Comparison of ENCODE assay signal across 9 cellular contexts in the genomic region with DNA sequence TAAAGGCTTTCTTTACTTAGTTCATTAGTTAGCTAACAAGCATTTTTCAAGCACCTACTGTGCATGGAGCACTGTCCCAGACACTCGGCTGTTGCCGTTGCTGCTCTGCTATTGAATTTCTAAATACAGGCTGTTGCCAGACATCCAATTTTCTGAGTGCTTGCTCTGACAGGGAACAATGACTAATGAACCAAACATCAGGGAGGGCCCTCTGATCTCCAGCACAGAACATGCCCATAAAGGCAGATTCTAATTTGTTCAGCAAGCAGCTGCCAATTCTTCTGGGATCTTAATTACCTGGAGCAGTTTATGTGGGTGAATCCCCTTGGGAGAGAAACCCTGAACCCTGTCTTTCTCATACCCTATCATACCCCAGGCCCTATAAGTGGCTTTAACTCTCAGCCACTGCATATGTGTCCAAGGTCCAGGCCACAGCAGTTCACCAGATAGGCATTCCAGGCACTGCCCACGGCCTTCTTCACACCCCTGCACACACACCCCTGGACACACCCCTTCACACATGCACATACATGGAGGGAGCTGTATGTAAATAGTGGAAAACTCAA. TPM values are rescaled to one million over a fixed set of nuclear protein-coding genes. Genes with fewer than 3 reads are reported as not detected.
DNase-seq lines count a peak whose midpoint lies in the region; ATAC-seq and TF ChIP-seq lines count a peak whose summit lies in the region.
"Had no signal": no experiment of that assay in that cellular context is flagged by ENCODE, and none has a peak within 500 bp of the region (broad histone marks: within the 10 kb centered on the region; RNA-seq: fewer than 3 reads in every experiment).

No MANE protein-coding gene starts in this region.

- H3K27me3 Mint-ChIP-seq in nephron progenitor cell (ENCODE audit: low read depth, poor library complexity) (peaks cover 9% of the 10 kb centered on the region), WTC11 (ENCODE audit: low read depth) (no peaks in the 10 kb centered on the region; the same call in none of the 2 replicates)

- POLR2A ChIA-PET in WTC11 (lab: Charles Lee), result no interaction called here

- H3K14ac ChIP-seq in trophoblast cell (ENCODE audit: low read length), result no peak overlapping the region

- H3K4me1 ChIP-seq in esophagus squamous epithelium (peaks cover 13 to 72% (median 29%) of the 10 kb centered on the region in 3 donors), trophoblast cell (ENCODE audit: control insufficient read depth in 1 of 2, insufficient read depth in 2 of 2, low read length in 2 of 2) (peaks cover 2 to 7% of the 10 kb centered on the region in 2 experiments)

- H3K4me3 Mint-ChIP-seq in nephron progenitor cell (no peak overlapping the region), WTC11 (no peak overlapping the region)

- no peak overlapping the region for H4K91ac ChIP-seq in trophoblast cell (ENCODE audit: low read depth, low read length)

- H3K27me3 ChIP-seq in esophagus squamous epithelium, result no peaks in the 10 kb centered on the region
- H3K27me3 ChIP-seq in trophoblast cell (ENCODE audit: insufficient read depth, low read length), result no peaks in the 10 kb centered on the region

- H3K9me3 Mint-ChIP-seq in nephron progenitor cell (peaks cover 19% of the 10 kb centered on the region), WTC11 (no peaks in the 10 kb centered on the region)

- H4K8ac ChIP-seq in trophoblast cell (ENCODE audit: low read depth, low read length), result no peak overlapping the region

- H3K23ac ChIP-seq in trophoblast cell (ENCODE audit: low read length), result no peak overlapping the region

- H3K4me1 Mint-ChIP-seq in nephron progenitor cell (peaks cover 49% of the 10 kb centered on the region), WTC11 (peaks cover 34% of the 10 kb centered on the region)

- H3K27ac Mint-ChIP-seq in nephron progenitor cell (no peak overlapping the region), WTC11 (no peak overlapping the region)

- H3K9ac ChIP-seq in trophoblast cell (ENCODE audit: low read length), result no peak overlapping the region

- H3K36me3 ChIP-seq in esophagus squamous epithelium (no peaks in the 10 kb centered on the region), trophoblast cell (ENCODE audit: control insufficient read depth in 1 of 2, insufficient read depth in 2 of 2, low read length in 2 of 2) (no peaks in the 10 kb centered on the region)

- H3K9me3 ChIP-seq in esophagus squamous epithelium (no peaks in the 10 kb centered on the region), trophoblast cell (ENCODE audit: insufficient read depth, low read depth, low read length) (no peaks in the 10 kb centered on the region)

- no peak overlapping the region for H2BK12ac ChIP-seq in trophoblast cell (ENCODE audit: low read length)

- no peak overlapping the region for H2AFZ ChIP-seq in trophoblast cell (ENCODE audit: insufficient read depth, low read length, poor library complexity)

- H3K36me3 Mint-ChIP-seq in nephron progenitor cell (ENCODE audit: low read depth) (no peaks in the 10 kb centered on the region), WTC11 (no peaks in the 10 kb centered on the region)

- H2BK120ac ChIP-seq in trophoblast cell (ENCODE audit: insufficient read depth, low read length, poor library complexity), result no peak overlapping the region

- H3K79me2 ChIP-seq in trophoblast cell (ENCODE audit: control insufficient read depth, insufficient read depth, low read length, poor library complexity), result no peaks in the 10 kb centered on the region

- DNase-seq in EH (ENCODE audit: low read depth) (peak; percentile 69), NCI-H2227 (lab: John Stamatoyannopoulos, UW; ENCODE audit: unreplicated experiment) (peak; percentile 28), esophagus squamous epithelium (lab: John Stamatoyannopoulos, UW) (no peak), trophoblast cell (peak in 1 of 2 donors; percentile 39), nephron progenitor cell (no peak), GM10266 (ENCODE audit: extremely low spot score) (no peak), CD1c-positive myeloid dendritic cell (ENCODE audit: extremely low spot score) (no peak), WTC11 (ENCODE audit: low spot score) (no peak)

- no peak for ATAC-seq in WTC11

- H3K18ac ChIP-seq in trophoblast cell (ENCODE audit: low read length), result no peak overlapping the region

- 0 to 51% methylated on average over 2 to 3 of the region's 3 CpGs for WGBS in esophagus squamous epithelium, 2 donors
- WGBS in trophoblast cell (ENCODE audit: extremely low coverage, insufficient coverage, insufficient read length), result no CpG with 5 or more reads among the region's 3 CpGs

- no peak overlapping the region for H4K12ac ChIP-seq in trophoblast cell (ENCODE audit: low read depth, low read length)

- CTCF ChIA-PET in WTC11 (lab: Charles Lee), result no interaction called here

- H2AK5ac ChIP-seq in trophoblast cell (ENCODE audit: low read length), result no peak overlapping the region

- TF ChIP-seq POLR2A in esophagus squamous epithelium (IDR thresholded peaks at IDR 0.05), result peak in 2 of 4 donors; percentile 19 to 28

- no peak overlapping the region for H3K4me3 ChIP-seq in esophagus squamous epithelium
- no peak overlapping the region for H3K4me3 ChIP-seq in trophoblast cell (ENCODE audit: low read depth, low read length)

- no peak overlapping the region for H2BK5ac ChIP-seq in trophoblast cell (ENCODE audit: low read depth, low read length, poor library complexity)

- no peak for TF ChIP-seq CTCF in esophagus squamous epithelium (IDR thresholded peaks at IDR 0.05)
- no peak for TF ChIP-seq CTCF in nephron progenitor cell (IDR thresholded peaks at IDR 0.05)
- no peak for TF ChIP-seq CTCF in GM10266 (IDR thresholded peaks at IDR 0.05; ENCODE audit: control insufficient read depth, insufficient read depth, low read depth, missing control alignments)
- no peak for TF ChIP-seq CTCF in WTC11 (IDR thresholded peaks at IDR 0.05)

- no peaks in the 10 kb centered on the region for H3K79me1 ChIP-seq in trophoblast cell (ENCODE audit: low read length)

- H3K4me2 ChIP-seq in trophoblast cell (ENCODE audit: low read length), result peak overlapping the region; percentile 34

- intact Hi-C loops in esophagus squamous epithelium (cut with DNase I), result no loop called here

- no peak overlapping the region for H3K4ac ChIP-seq in trophoblast cell (ENCODE audit: low read depth, low read length)

- H3K27ac ChIP-seq in esophagus squamous epithelium (peak overlapping the region; percentile 68 to 87 (median 82)), trophoblast cell (ENCODE audit: low read depth, low read length) (no peak overlapping the region)

TF ChIP-seq in WTC11, 78 proteins besides CTCF, POLR2A, EP300 and RAD21 (continues in another document):
- TF ChIP-seq CBFB (CRISPR knock-in tag; IDR thresholded peaks at IDR 0.05; ENCODE audit: low read depth) (no peak), RELA (CRISPR knock-in tag; IDR thresholded peaks at IDR 0.05; ENCODE audit: borderline replicate concordance) (no peak), EMX1 (CRISPR knock-in tag; IDR thresholded peaks at IDR 0.05) (no peak), HMGXB4 (CRISPR knock-in tag; IDR thresholded peaks at IDR 0.05) (no peak)
- TF ChIP-seq, protein P1, sequence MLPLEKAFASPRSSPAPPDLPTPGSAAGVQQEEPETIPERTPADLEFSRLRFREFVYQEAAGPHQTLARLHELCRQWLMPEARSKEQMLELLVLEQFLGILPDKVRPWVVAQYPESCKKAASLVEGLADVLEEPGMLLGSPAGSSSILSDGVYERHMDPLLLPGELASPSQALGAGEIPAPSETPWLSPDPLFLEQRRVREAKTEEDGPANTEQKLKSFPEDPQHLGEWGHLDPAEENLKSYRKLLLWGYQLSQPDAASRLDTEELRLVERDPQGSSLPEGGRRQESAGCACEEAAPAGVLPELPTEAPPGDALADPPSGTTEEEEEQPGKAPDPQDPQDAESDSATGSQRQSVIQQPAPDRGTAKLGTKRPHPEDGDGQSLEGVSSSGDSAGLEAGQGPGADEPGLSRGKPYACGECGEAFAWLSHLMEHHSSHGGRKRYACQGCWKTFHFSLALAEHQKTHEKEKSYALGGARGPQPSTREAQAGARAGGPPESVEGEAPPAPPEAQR (CRISPR knock-in tag; IDR thresholded peaks at IDR 0.05), result no peak
- TF ChIP-seq, protein P2, sequence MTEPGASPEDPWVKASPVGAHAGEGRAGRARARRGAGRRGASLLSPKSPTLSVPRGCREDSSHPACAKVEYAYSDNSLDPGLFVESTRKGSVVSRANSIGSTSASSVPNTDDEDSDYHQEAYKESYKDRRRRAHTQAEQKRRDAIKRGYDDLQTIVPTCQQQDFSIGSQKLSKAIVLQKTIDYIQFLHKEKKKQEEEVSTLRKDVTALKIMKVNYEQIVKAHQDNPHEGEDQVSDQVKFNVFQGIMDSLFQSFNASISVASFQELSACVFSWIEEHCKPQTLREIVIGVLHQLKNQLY (CRISPR knock-in tag; IDR thresholded peaks at IDR 0.05), result no peak
- TF ChIP-seq, protein P3, sequence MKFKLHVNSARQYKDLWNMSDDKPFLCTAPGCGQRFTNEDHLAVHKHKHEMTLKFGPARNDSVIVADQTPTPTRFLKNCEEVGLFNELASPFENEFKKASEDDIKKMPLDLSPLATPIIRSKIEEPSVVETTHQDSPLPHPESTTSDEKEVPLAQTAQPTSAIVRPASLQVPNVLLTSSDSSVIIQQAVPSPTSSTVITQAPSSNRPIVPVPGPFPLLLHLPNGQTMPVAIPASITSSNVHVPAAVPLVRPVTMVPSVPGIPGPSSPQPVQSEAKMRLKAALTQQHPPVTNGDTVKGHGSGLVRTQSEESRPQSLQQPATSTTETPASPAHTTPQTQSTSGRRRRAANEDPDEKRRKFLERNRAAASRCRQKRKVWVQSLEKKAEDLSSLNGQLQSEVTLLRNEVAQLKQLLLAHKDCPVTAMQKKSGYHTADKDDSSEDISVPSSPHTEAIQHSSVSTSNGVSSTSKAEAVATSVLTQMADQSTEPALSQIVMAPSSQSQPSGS (CRISPR knock-in tag; IDR thresholded peaks at IDR 0.05; ENCODE audit: borderline replicate concordance, low read depth), result no peak

RNA-seq across cellular contexts. Expression of gene TSC22D3, which starts 27.9 kb away (rescaled TPM):
- total RNA-seq in esophagus squamous epithelium (100 to 1,000 TPM in 3 of 4 donors, 10 to 100 TPM in 1; 50.2 to 558 (median 140) TPM), WTC11 (2021) (14.5 to 15.9 TPM (median 15.7 TPM) in 3 replicates)
- polyA plus RNA-seq in trophoblast cell (2013), result 16.0 and 16.8 TPM in 2 replicates

RNA-seq across cellular contexts. Expression of gene NCBP2L, which starts 29.9 kb away (rescaled TPM):
- total RNA-seq in esophagus squamous epithelium, result not detected
- polyA plus RNA-seq in trophoblast cell (2013), result not detected in 2 replicates
- 0.20 TPM in 1 of 3 replicates, not detected in the others for total RNA-seq in WTC11 (2021)
- total RNA-seq: dermis microvascular lymphatic vessel endothelial cell had no signal

Comparison
In these comparisons a context has a peak if more than half of its experiments do, and no peak if none do; other contexts are left out.
1. DNase-seq: peak in EH (single experiment) and NCI-H2227 (single experiment); none in esophagus squamous epithelium (single experiment), nephron progenitor cell (single experiment), GM10266 (single experiment), CD1c-positive myeloid dendritic cell (single experiment) and WTC11 (single experiment).